33 cellular contexts compared by ENCODE assay signal in genomic region chr10:80966326-80966986, GRCh38.
A peak's percentile ranks its signal among the peaks of the same experiment; 100 is the strongest.
DNase-seq lines count a peak whose midpoint lies in the region; ATAC-seq and TF ChIP-seq lines count a peak whose summit lies in the region.
"Had no signal": no experiment of that assay in that cellular context is flagged by ENCODE, and none has a peak within 500 bp of the region (broad histone marks: within the 10 kb centered on the region; RNA-seq: fewer than 3 reads in every experiment).

No MANE protein-coding gene starts in this region.

- H4K20me1 ChIP-seq in BLaER1 treated with 17β-estradiol and CSF1 and Interleukin-3, amounts not matched to agents 10 nM and 100 nM, result no peaks in the 10 kb centered on the region

- peak overlapping the region in 8 of 11 experiments; percentile 17 to 69 (median 50); a peak in 16 of 22 replicates for H3K4me2 ChIP-seq in BLaER1 treated with 17β-estradiol and CSF1 and Interleukin-3, amounts not matched to agents 10 nM and 100 nM

- ATAC-seq in GM18868 (IDR thresholded peaks at IDR 0.05; ENCODE audit: unreplicated experiment), result peak; percentile 34
- ATAC-seq in activated naive CD4-positive, alpha-beta T cell treated with anti-CD3 and anti-CD28 coated beads, Interleukin-2, amount 50 U/mL, for 72 hours, result no peak
- ATAC-seq: heart left ventricle, natural killer cell, PC-3, psoas muscle, Right ventricle myocardium inferior, sciatic nerve, SK-N-SH treated with all-trans-retinoic acid at 6 μM for 48 hours had no signal

- H3K4me1 ChIP-seq in BLaER1 treated with 17β-estradiol and CSF1 and Interleukin-3, amounts not matched to agents 10 nM and 100 nM, result peaks cover 16 to 29% (median 23%) of the 10 kb centered on the region in 10 experiments
- H3K4me1 ChIP-seq in CD8-positive, alpha-beta memory T cell (ENCODE audit: insufficient read depth, low read length), result no peaks in the 10 kb centered on the region
- H3K4me1 ChIP-seq: esophagus muscularis mucosa, heart left ventricle, psoas muscle, stomach, vagina had no signal

- no peaks in the 10 kb centered on the region for H3K9me3 Mint-ChIP-seq in CD8-positive, alpha-beta memory T cell
- H3K9me3 Mint-ChIP-seq in activated naive CD4-positive, alpha-beta T cell treated with anti-CD3 and anti-CD28 coated beads, Interleukin-2, amount 50 U/mL, for 72 hours, result no peaks in the 10 kb centered on the region
- H3K9me3 Mint-ChIP-seq: natural killer cell; T-helper 1 cell treated with Interleukin-12 subunit alpha and Interleukin-12 subunit beta and Interleukin-4 antibody, amounts not matched to agents 30 μg/mL and 1 μg/mL, for 36 hours had no signal

- H3K27me3 ChIP-seq in BLaER1 treated with 17β-estradiol and CSF1 and Interleukin-3, amounts not matched to agents 10 nM and 100 nM, result no peaks in the 10 kb centered on the region
- H3K27me3 ChIP-seq in CD8-positive, alpha-beta memory T cell (ENCODE audit: insufficient read depth, low read length, poor library complexity, severe bottlenecking), result no peaks in the 10 kb centered on the region
- H3K27me3 ChIP-seq: esophagus muscularis mucosa, heart left ventricle, stomach, vagina had no signal

- TF ChIP-seq CTCF in LNCaP clone FGC (IDR thresholded peaks at IDR 0.05; ENCODE audit: control insufficient read depth, extremely low read depth, insufficient read depth), result no peak

- POLR2A ChIA-PET in CD8-positive, alpha-beta memory T cell (lab: Charles Lee), result no interaction called here

- no peaks in the 10 kb centered on the region for H3K36me3 Mint-ChIP-seq in CD8-positive, alpha-beta memory T cell
- no peaks in the 10 kb centered on the region for H3K36me3 Mint-ChIP-seq in activated naive CD4-positive, alpha-beta T cell treated with anti-CD3 and anti-CD28 coated beads, Interleukin-2, amount 50 U/mL, for 72 hours
- H3K36me3 Mint-ChIP-seq: natural killer cell had no signal

- H3K9me3 ChIP-seq in BLaER1 treated with 17β-estradiol and CSF1 and Interleukin-3, amounts not matched to agents 10 nM and 100 nM (replicated peaks in 1 of 11), result no peaks in the 10 kb centered on the region
- no peaks in the 10 kb centered on the region for H3K9me3 ChIP-seq in CD8-positive, alpha-beta memory T cell (ENCODE audit: low read length)
- H3K9me3 ChIP-seq: esophagus muscularis mucosa, heart left ventricle, psoas muscle, stomach, vagina had no signal

- H3K27ac ChIP-seq in BLaER1 treated with 17β-estradiol and CSF1 and Interleukin-3, amounts not matched to agents 10 nM and 100 nM, result no peak overlapping the region
- no peak overlapping the region for H3K27ac ChIP-seq in CD8-positive, alpha-beta memory T cell (ENCODE audit: low read depth, low read length)
- H3K27ac ChIP-seq: esophagus muscularis mucosa, heart left ventricle, psoas muscle, stomach, vagina had no signal

- no peak overlapping the region for H3K4me3 Mint-ChIP-seq in CD8-positive, alpha-beta memory T cell
- H3K4me3 Mint-ChIP-seq: central memory CD8-positive, alpha-beta T cell; natural killer cell; T-helper 1 cell treated with Interleukin-12 subunit alpha and Interleukin-12 subunit beta and Interleukin-4 antibody, amounts not matched to agents 30 μg/mL and 1 μg/mL, for 36 hours had no signal

- CTCF ChIA-PET in CD8-positive, alpha-beta memory T cell (lab: Charles Lee), result no interaction called here

- peak overlapping the region in 1 of 8 donors; percentile 47 for H3K27ac Mint-ChIP-seq in CD8-positive, alpha-beta memory T cell
- H3K27ac Mint-ChIP-seq in activated naive CD4-positive, alpha-beta T cell treated with anti-CD3 and anti-CD28 coated beads, Interleukin-2, amount 50 U/mL, for 72 hours, result no peak overlapping the region
- H3K27ac Mint-ChIP-seq: natural killer cell; T-helper 1 cell treated with Interleukin-12 subunit alpha and Interleukin-12 subunit beta and Interleukin-4 antibody, amounts not matched to agents 30 μg/mL and 1 μg/mL, for 36 hours had no signal

- peaks cover 0 to 4% of the 10 kb centered on the region in 2 donors for H3K27me3 Mint-ChIP-seq in CD8-positive, alpha-beta memory T cell
- H3K27me3 Mint-ChIP-seq: central memory CD8-positive, alpha-beta T cell had no signal

- no peaks in the 10 kb centered on the region for H3K36me3 ChIP-seq in BLaER1 treated with 17β-estradiol and CSF1 and Interleukin-3, amounts not matched to agents 10 nM and 100 nM
- no peaks in the 10 kb centered on the region for H3K36me3 ChIP-seq in CD8-positive, alpha-beta memory T cell (ENCODE audit: insufficient read depth, low read length)
- H3K36me3 ChIP-seq: esophagus muscularis mucosa, heart left ventricle, stomach, vagina had no signal

- no peaks in the 10 kb centered on the region for H3K4me1 Mint-ChIP-seq in CD8-positive, alpha-beta memory T cell
- H3K4me1 Mint-ChIP-seq: central memory CD8-positive, alpha-beta T cell; natural killer cell had no signal

- no peak overlapping the region for H3K4me3 ChIP-seq in BLaER1 treated with 17β-estradiol and CSF1 and Interleukin-3, amounts not matched to agents 10 nM and 100 nM
- H3K4me3 ChIP-seq in LNCaP clone FGC (ENCODE audit: low read depth, low read length), result no peak overlapping the region
- no peak overlapping the region for H3K4me3 ChIP-seq in CD8-positive, alpha-beta memory T cell (ENCODE audit: low read length)
- H3K4me3 ChIP-seq: esophagus muscularis mucosa, heart left ventricle, psoas muscle, stomach, vagina had no signal

- DNase-seq in LNCaP clone FGC (ENCODE audit: low read depth) (peak; percentile 76), islet precursor cell (peak; percentile 56), foreskin melanocyte (no peak)
- DNase-seq in activated effector memory CD4-positive, alpha-beta T cell treated with Interleukin-2 at 50 U/mL for 16 hours, result no peak
- DNase-seq in CD8-positive, alpha-beta memory T cell, result no peak
- no peak for DNase-seq in activated naive CD4-positive, alpha-beta T cell treated with anti-CD3 and anti-CD28 coated beads, Interleukin-2, amount 50 U/mL, for 72 hours (ENCODE audit: low spot score in 2 of 2)
- DNase-seq: activated CD4-positive, alpha-beta T cell treated with anti-CD3 and anti-CD28 coated beads, Interleukin-2, amount 50 U/mL, for 48 hours; activated CD4-positive, CD25-positive, alpha-beta regulatory T cell treated with anti-CD3 and anti-CD28 coated beads, Interleukin-2, amount 50 U/mL, for 72 hours; activated naive CD4-positive, alpha-beta T cell treated with Interleukin-2 at 50 U/mL for 16 hours; dermis blood vessel endothelial cell; DMS53; foreskin fibroblast; heart left ventricle; IMR-90; natural killer cell; NCI-H1092 treated with DMSO at 0.1 percent for 48 hours; NCI-H1930; NCI-H510A treated with DMSO at 0.1 percent for 48 hours; NK-92 treated with Interleukin-12 subunit alpha and Interleukin-12 subunit beta, amount 100 ng/mL, for 24 hours; occipital lobe; PC-3; psoas muscle; stimulated activated CD4-positive, alpha-beta T cell treated with anti-CD3 and anti-CD28 coated beads, Interleukin-2, amount 100 ng/mL, for 48 hours; stomach had no signal

- no peak overlapping the region for H3K9ac ChIP-seq in BLaER1 treated with 17β-estradiol and CSF1 and Interleukin-3, amounts not matched to agents 10 nM and 100 nM

Comparison
In these comparisons a context has a peak if more than half of its experiments do, and no peak if none do; other contexts are left out.
1. DNase-seq: peak in LNCaP clone FGC (single experiment) and islet precursor cell (single experiment); none in activated effector memory CD4-positive, alpha-beta T cell treated with Interleukin-2 at 50 U/mL for 16 hours (single experiment), CD8-positive, alpha-beta memory T cell (0 of 5), foreskin melanocyte (single experiment) and activated naive CD4-positive, alpha-beta T cell treated with anti-CD3 and anti-CD28 coated beads, Interleukin-2, amount 50 U/mL, for 72 hours (0 of 2).